21 cellular contexts compared by ENCODE assay signal in genomic region chr10:11636761-11637166, GRCh38. TPM values are rescaled to one million over a fixed set of nuclear protein-coding genes. Genes with fewer than 3 reads are reported as not detected.
DNase-seq lines count a peak whose midpoint lies in the region; ATAC-seq and TF ChIP-seq lines count a peak whose summit lies in the region.
"Had no signal": no experiment of that assay in that cellular context is flagged by ENCODE, and none has a peak within 500 bp of the region (broad histone marks: within the 10 kb centered on the region; RNA-seq: fewer than 3 reads in every experiment).

No MANE protein-coding gene starts in this region.

- H3K4me2 ChIP-seq in BLaER1 treated with 17β-estradiol and CSF1 and Interleukin-3, amounts not matched to agents 10 nM and 100 nM: peak overlapping the region; percentile 1 to 63 (median 44); a peak in 17 of 22 replicates

- H3K9me3 Mint-ChIP-seq in endodermal cell: no peaks in the 10 kb centered on the region
- H3K9me3 Mint-ChIP-seq: CD4-positive, alpha-beta T cell had no signal

- no peak overlapping the region for H3K4me3 Mint-ChIP-seq in endodermal cell
- H3K4me3 Mint-ChIP-seq: CD4-positive, alpha-beta T cell had no signal

- H3K36me3 Mint-ChIP-seq in endodermal cell (ENCODE audit: low read depth): no peaks in the 10 kb centered on the region

- no peaks in the 10 kb centered on the region for H3K27me3 ChIP-seq in BLaER1 treated with 17β-estradiol and CSF1 and Interleukin-3, amounts not matched to agents 10 nM and 100 nM
- no peaks in the 10 kb centered on the region for H3K27me3 ChIP-seq in endodermal cell (ENCODE audit: control insufficient read depth, insufficient read depth, low read length, poor library complexity, severe bottlenecking)
- H3K27me3 ChIP-seq in dorsolateral prefrontal cortex: peaks cover 0 to 4% (median 0%) of the 10 kb centered on the region in 45 donors
- H3K27me3 ChIP-seq: Peyer's patch had no signal

- peaks cover 5% of the 10 kb centered on the region for H3K27me3 Mint-ChIP-seq in endodermal cell (ENCODE audit: insufficient read depth)

- intact Hi-C loops in dorsolateral prefrontal cortex (cut with DNase I): no loop called here

- H3K9ac ChIP-seq in BLaER1 treated with 17β-estradiol and CSF1 and Interleukin-3, amounts not matched to agents 10 nM and 100 nM: no peak overlapping the region
- H3K9ac ChIP-seq in endodermal cell (ENCODE audit: extremely low read depth, low read length, poor library complexity, severe bottlenecking): no peak overlapping the region

- H3K27ac Mint-ChIP-seq in endodermal cell: no peak overlapping the region
- H3K27ac Mint-ChIP-seq: CD4-positive, alpha-beta T cell had no signal

- no peak overlapping the region for H3K27ac ChIP-seq in BLaER1 treated with 17β-estradiol and CSF1 and Interleukin-3, amounts not matched to agents 10 nM and 100 nM
- H3K27ac ChIP-seq in endodermal cell (ENCODE audit: low read depth, low read length) (peak overlapping the region; percentile 86), dorsolateral prefrontal cortex (no peak overlapping the region)
- H3K27ac ChIP-seq: HL-60, Peyer's patch had no signal

- H4K20me1 ChIP-seq in BLaER1 treated with 17β-estradiol and CSF1 and Interleukin-3, amounts not matched to agents 10 nM and 100 nM: no peaks in the 10 kb centered on the region

- H3K4me1 ChIP-seq in BLaER1 treated with 17β-estradiol and CSF1 and Interleukin-3, amounts not matched to agents 10 nM and 100 nM: peaks cover 9 to 31% (median 26%) of the 10 kb centered on the region in 10 experiments
- peaks cover 4% of the 10 kb centered on the region for H3K4me1 ChIP-seq in endodermal cell (ENCODE audit: control insufficient read depth, insufficient read depth, low read length)
- H3K4me1 ChIP-seq: HAP-1 had no signal

- H3K4me3 ChIP-seq in BLaER1 treated with 17β-estradiol and CSF1 and Interleukin-3, amounts not matched to agents 10 nM and 100 nM: no peak overlapping the region
- H3K4me3 ChIP-seq in endodermal cell (ENCODE audit: low read length) (no peak overlapping the region), dorsolateral prefrontal cortex (no peak overlapping the region)
- H3K4me3 ChIP-seq: HAP-1, Peyer's patch had no signal

- WGBS in endodermal cell (ENCODE audit: insufficient coverage in 1 of 2, insufficient read length in 1 of 2), 2 experiments: 79 to 94% methylated on average over 1 of the region's 1 CpG

- ATAC-seq in GM21381 (IDR thresholded peaks at IDR 0.05; ENCODE audit: unreplicated experiment): no peak
- ATAC-seq: SK-N-SH treated with all-trans-retinoic acid at 6 μM for 48 hours had no signal

- DNase-seq in amniotic epithelial cell (ENCODE audit: low read depth) (peak; percentile 17), endodermal cell (no peak), renal cortical epithelial cell (ENCODE audit: low read depth) (peak; percentile 2), cerebellar nuclear complex (lab: John Stamatoyannopoulos, UW) (no peak), dorsolateral prefrontal cortex (no peak)
- DNase-seq in activated effector memory CD4-positive, alpha-beta T cell treated with anti-CD3 and anti-CD28 coated beads, Interleukin-2, amount 50 U/mL, for 16 hours: no peak
- DNase-seq: AML-193; CD4-positive, alpha-beta T cell; KG1; NCI-H1092; NCI-H146; NCI-H2081 treated with DMSO at 0.1 percent for 48 hours; NCI-H2227 treated with DMSO at 0.1 percent for 48 hours; NCI-H524; Peyer's patch; SHP77 had no signal

- peaks cover 6% of the 10 kb centered on the region for H3K4me1 Mint-ChIP-seq in endodermal cell

- TF ChIP-seq CTCF in endodermal cell (conservative IDR thresholded peaks at IDR 0.05) (no peak), dorsolateral prefrontal cortex (IDR thresholded peaks at IDR 0.05 in 54 of 56, conservative IDR thresholded peaks at IDR 0.05 in 2 of 56; ENCODE audit: low read depth in 1 of 56, partially characterized antibody in 56 of 56) (no peak)

- H3K36me3 ChIP-seq in BLaER1 treated with 17β-estradiol and CSF1 and Interleukin-3, amounts not matched to agents 10 nM and 100 nM: no peaks in the 10 kb centered on the region
- no peaks in the 10 kb centered on the region for H3K36me3 ChIP-seq in endodermal cell (ENCODE audit: control insufficient read depth, insufficient read depth, low read length)
- H3K36me3 ChIP-seq: HAP-1, Peyer's patch had no signal

- H3K9me3 ChIP-seq in BLaER1 treated with 17β-estradiol and CSF1 and Interleukin-3, amounts not matched to agents 10 nM and 100 nM (replicated peaks in 1 of 11): 0 out of 22 replicates have a peak, but pooled peaks cover 0 to 8% (median 0%) of the 10 kb centered on the region in 11 experiments
- no peaks in the 10 kb centered on the region for H3K9me3 ChIP-seq in endodermal cell (ENCODE audit: control insufficient read depth, low read length)
- H3K9me3 ChIP-seq: HAP-1, Peyer's patch had no signal

RNA-seq across cellular contexts. Expression of gene USP6NL, which starts 25.3 kb away (rescaled TPM):
- 10 to 100 TPM; 20.6 to 22.9 TPM for total RNA-seq in endodermal cell
- 34.3 TPM for polyA plus RNA-seq in endodermal cell (2013, experiment 1 of 2)
- 32.4 TPM for polyA plus RNA-seq in endodermal cell (2013, experiment 2 of 2)
- total RNA-seq in renal cortical epithelial cell: 13.7 and 19.4 TPM in 2 replicates
- total RNA-seq in dorsolateral prefrontal cortex: 10 to 100 TPM in 104 of 120 experiments, 1 to 10 TPM in 16; 7.9 to 16.3 (median 11.9) TPM

Comparison
In these comparisons a context has a peak if more than half of its experiments do, and no peak if none do; other contexts are left out.
1. DNase-seq: peak in amniotic epithelial cell (single experiment) and renal cortical epithelial cell (single experiment); none in endodermal cell (single experiment), cerebellar nuclear complex (0 of 2), activated effector memory CD4-positive, alpha-beta T cell treated with anti-CD3 and anti-CD28 coated beads, Interleukin-2, amount 50 U/mL, for 16 hours (single experiment) and dorsolateral prefrontal cortex (0 of 10).